ENCODE assay signal across 11 cellular contexts in the genomic region with DNA sequence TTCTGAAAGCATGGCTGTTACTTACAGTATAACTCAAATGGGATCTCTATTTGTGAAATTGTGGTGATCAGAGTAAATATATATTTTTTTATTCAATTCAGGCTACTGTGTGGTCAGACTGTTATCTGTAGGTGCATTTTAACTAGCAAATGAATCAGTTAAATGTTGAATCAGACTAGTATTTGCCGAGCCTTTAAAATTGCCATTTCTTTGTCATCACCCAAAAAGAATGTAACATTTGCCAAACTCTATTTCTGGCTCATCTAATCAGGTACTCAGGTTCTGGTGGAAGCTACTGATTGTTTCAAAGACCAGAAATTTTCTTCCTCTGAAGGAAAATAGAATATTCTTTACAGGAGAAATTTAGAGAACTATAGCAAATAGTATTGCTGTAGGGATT. TPM values are rescaled to one million over a fixed set of nuclear protein-coding genes. Genes with fewer than 3 reads are reported as not detected.
DNase-seq lines count a peak whose midpoint lies in the region; FAIRE-seq and TF ChIP-seq lines count a peak whose summit lies in the region.
"Had no signal": no experiment of that assay in that cellular context is flagged by ENCODE, and none has a peak within 500 bp of the region (broad histone marks: within the 10 kb centered on the region; RNA-seq: fewer than 3 reads in every experiment).

No MANE protein-coding gene starts in this region.

- H3K27ac Mint-ChIP-seq in activated T-helper 2 cell treated with anti-CD3 and anti-CD28 coated beads, Interferon-gamma antibody, Interleukin-2, Interleukin-4, amounts not matched to agents 10 μg/mL and 5 μg/mL and 100 μg/mL, durations not matched to agents 14 hours and 24 hours and 36 hours: peak overlapping the region; percentile 99

- H3K4me3 ChIP-seq in A673 (ENCODE audit: low read depth, low read length, poor library complexity, severe bottlenecking) (peak overlapping the region; percentile 93), HAP-1 (peak overlapping the region; percentile 92), kidney (ENCODE audit: low read length in 2 of 2) (peak overlapping the region; percentile 14 to 88)

- peaks cover 15% of the 10 kb centered on the region for H3K4me1 ChIP-seq in A673 (ENCODE audit: insufficient read depth, low read length, poor library complexity, severe bottlenecking)
- H3K4me1 ChIP-seq in HAP-1: peaks cover 33% of the 10 kb centered on the region
- H3K4me1 ChIP-seq in kidney (ENCODE audit: control insufficient read depth in 1 of 2, insufficient read depth in 1 of 2, low read depth in 1 of 2, low read length in 2 of 2): peaks cover 3 to 6% of the 10 kb centered on the region in 2 donors

- BruUV-seq in A673 (replicated peaks; lab: Mats Ljungman, UMichigan): no TSS peak

- H3K27ac ChIP-seq in A673 (ENCODE audit: low read depth, low read length, poor library complexity, severe bottlenecking): peak overlapping the region; percentile 95
- no peak overlapping the region for H3K27ac ChIP-seq in kidney (ENCODE audit: low read depth in 2 of 2, low read length in 2 of 2)

- H3K9ac ChIP-seq in kidney (ENCODE audit: low read length in 2 of 2): peak overlapping the region in 1 of 2 donors; percentile 98

- H3K36me3 ChIP-seq in A673 (ENCODE audit: insufficient read depth, low read length, poor library complexity, severe bottlenecking): peaks cover 10% of the 10 kb centered on the region
- peaks cover 31% of the 10 kb centered on the region for H3K36me3 ChIP-seq in HAP-1 (replicated peaks)
- no peaks in the 10 kb centered on the region for H3K36me3 ChIP-seq in kidney (ENCODE audit: control insufficient read depth in 1 of 2, insufficient read depth in 2 of 2, low read length in 2 of 2)

- in situ Hi-C loops in HAP-1 (cut with MboI; ENCODE audit: low sequenced_read_pairs): no loop called here

- POLR2A ChIA-PET in A673 (lab: Charles Lee; ENCODE audit: low non-redundant PET): no interaction called here

- no peaks in the 10 kb centered on the region for H3K9me3 Mint-ChIP-seq in activated T-helper 2 cell treated with anti-CD3 and anti-CD28 coated beads, Interferon-gamma antibody, Interleukin-2, Interleukin-4, amounts not matched to agents 10 μg/mL and 5 μg/mL and 100 μg/mL, durations not matched to agents 14 hours and 24 hours and 36 hours

- H3K4me3 Mint-ChIP-seq in activated T-helper 2 cell treated with anti-CD3 and anti-CD28 coated beads, Interferon-gamma antibody, Interleukin-2, Interleukin-4, amounts not matched to agents 10 μg/mL and 5 μg/mL and 100 μg/mL, durations not matched to agents 14 hours and 24 hours and 36 hours (ENCODE audit: low read depth): peak overlapping the region; percentile 98

- H3K27me3 Mint-ChIP-seq in activated T-helper 2 cell treated with anti-CD3 and anti-CD28 coated beads, Interferon-gamma antibody, Interleukin-2, Interleukin-4, amounts not matched to agents 10 μg/mL and 5 μg/mL and 100 μg/mL, durations not matched to agents 14 hours and 24 hours and 36 hours (ENCODE audit: low read depth): no peaks in the 10 kb centered on the region

- peaks cover 46% of the 10 kb centered on the region for H3K4me1 Mint-ChIP-seq in activated T-helper 2 cell treated with anti-CD3 and anti-CD28 coated beads, Interferon-gamma antibody, Interleukin-2, Interleukin-4, amounts not matched to agents 10 μg/mL and 5 μg/mL and 100 μg/mL, durations not matched to agents 14 hours and 24 hours and 36 hours (ENCODE audit: low read depth)

- DNase-seq in A673 (ENCODE audit: low spot score) (no peak), HAP-1 (ENCODE audit: low spot score in 2 of 2) (no peak), kidney (no peak), iPS-NIHi11 (ENCODE audit: low spot score) (no peak), NCI-H69 (lab: John Stamatoyannopoulos, UW) (no peak), cortex of kidney (lab: John Stamatoyannopoulos, UW) (no peak), SKM-1 (lab: John Stamatoyannopoulos, UW; ENCODE audit: unreplicated experiment) (no peak)
- DNase-seq in activated T-helper 2 cell treated with anti-CD3 and anti-CD28 coated beads, Interferon-gamma antibody, Interleukin-2, Interleukin-4, amounts not matched to agents 10 μg/mL and 5 μg/mL and 100 μg/mL, durations not matched to agents 14 hours and 24 hours and 36 hours (ENCODE audit: low spot score): no peak
- DNase-seq: activated CD4-positive, alpha-beta T cell treated with anti-CD3 and anti-CD28 coated beads for 48 hours; GDM1; NCI-H2227 treated with DMSO at 0.1 percent for 48 hours had no signal

- no peak for TF ChIP-seq CTCF in A673 (conservative IDR thresholded peaks at IDR 0.05; ENCODE audit: low read depth, low read length)
- no peak for TF ChIP-seq CTCF in kidney (IDR thresholded peaks at IDR 0.05; ENCODE audit: borderline replicate concordance, extremely low read depth, insufficient read depth)

- intact Hi-C loops in A673 (cut with micrococcal nuclease; ENCODE audit: unreplicated experiment) (loop anchor here (5.0 kb wide), 1 partner anchor 267 kb away; no protein-coding TSS in a partner anchor), kidney (cut with DNase I) (loop anchor here (10.0 kb wide), 1 partner anchor 205 kb away; no protein-coding TSS in a partner anchor)
- intact Hi-C loops in activated T-helper 2 cell treated with anti-CD3 and anti-CD28 coated beads, Interferon-gamma antibody, Interleukin-2, Interleukin-4, amounts not matched to agents 10 μg/mL and 5 μg/mL and 100 μg/mL, durations not matched to agents 14 hours and 24 hours and 36 hours (cut with micrococcal nuclease): loop anchor here (5.0 kb wide), 1 partner anchor 33 kb away; no protein-coding TSS in a partner anchor

- H3K9me3 ChIP-seq in A673 (ENCODE audit: low read depth, low read length, poor library complexity, severe bottlenecking): peaks cover 4% of the 10 kb centered on the region
- H3K9me3 ChIP-seq in HAP-1: no peaks in the 10 kb centered on the region
- no peaks in the 10 kb centered on the region for H3K9me3 ChIP-seq in kidney (ENCODE audit: control insufficient read depth in 1 of 2, low read length in 2 of 2)

- H3K27me3 ChIP-seq in A673 (replicated peaks; ENCODE audit: insufficient read depth, low read depth, low read length, poor library complexity) (no peaks in the 10 kb centered on the region), HAP-1 (ENCODE audit: low read depth) (no peaks in the 10 kb centered on the region)

- CTCF ChIA-PET in A673 (lab: Charles Lee): interaction anchor here (0.7 kb wide), 1 partner anchor 269 kb away, joined by 3 read pairs; no protein-coding TSS in a partner anchor

- peaks cover 32% of the 10 kb centered on the region for H3K36me3 Mint-ChIP-seq in activated T-helper 2 cell treated with anti-CD3 and anti-CD28 coated beads, Interferon-gamma antibody, Interleukin-2, Interleukin-4, amounts not matched to agents 10 μg/mL and 5 μg/mL and 100 μg/mL, durations not matched to agents 14 hours and 24 hours and 36 hours (ENCODE audit: low read depth)

- no peak for FAIRE-seq in kidney (lab: Jason Lieb, UNC)

RNA-seq across cellular contexts. Expression of a gene that starts 1.8 kb away (rescaled TPM):
- total RNA-seq in A673 (2021) (105 and 123 TPM in 2 replicates), kidney (38.8 TPM)
- 86.7 and 97.4 TPM in 2 replicates for total RNA-seq in activated T-helper 2 cell treated with anti-CD3 and anti-CD28 coated beads, Interferon-gamma antibody, Interleukin-2, Interleukin-4, amounts not matched to agents 10 μg/mL and 5 μg/mL and 100 μg/mL, durations not matched to agents 14 hours and 24 hours and 36 hours
- 7.0 TPM for polyA plus RNA-seq in kidney (ENCODE audit: insufficient read depth, low read depth, low replicate concordance)

RNA-seq across cellular contexts. Expression of a gene that starts 2.7 kb away (rescaled TPM):
- total RNA-seq in A673 (2021) (116 and 117 TPM in 2 replicates), kidney (75.9 TPM)
- 50.9 and 51.4 TPM in 2 replicates for total RNA-seq in activated T-helper 2 cell treated with anti-CD3 and anti-CD28 coated beads, Interferon-gamma antibody, Interleukin-2, Interleukin-4, amounts not matched to agents 10 μg/mL and 5 μg/mL and 100 μg/mL, durations not matched to agents 14 hours and 24 hours and 36 hours
- 378 TPM for polyA plus RNA-seq in kidney (ENCODE audit: insufficient read depth, low read depth, low replicate concordance)

RNA-seq across cellular contexts. Expression of a gene that starts 19.5 kb away (rescaled TPM):
- total RNA-seq in A673 (2021) (6.0 and 6.9 TPM in 2 replicates), kidney (0.25 TPM)
- not detected in 2 replicates for total RNA-seq in activated T-helper 2 cell treated with anti-CD3 and anti-CD28 coated beads, Interferon-gamma antibody, Interleukin-2, Interleukin-4, amounts not matched to agents 10 μg/mL and 5 μg/mL and 100 μg/mL, durations not matched to agents 14 hours and 24 hours and 36 hours
- polyA plus RNA-seq in kidney (ENCODE audit: insufficient read depth, low read depth, low replicate concordance): 4.3 TPM
